Comparison of ENCODE assay signal across 18 cellular contexts in the genomic region with DNA sequence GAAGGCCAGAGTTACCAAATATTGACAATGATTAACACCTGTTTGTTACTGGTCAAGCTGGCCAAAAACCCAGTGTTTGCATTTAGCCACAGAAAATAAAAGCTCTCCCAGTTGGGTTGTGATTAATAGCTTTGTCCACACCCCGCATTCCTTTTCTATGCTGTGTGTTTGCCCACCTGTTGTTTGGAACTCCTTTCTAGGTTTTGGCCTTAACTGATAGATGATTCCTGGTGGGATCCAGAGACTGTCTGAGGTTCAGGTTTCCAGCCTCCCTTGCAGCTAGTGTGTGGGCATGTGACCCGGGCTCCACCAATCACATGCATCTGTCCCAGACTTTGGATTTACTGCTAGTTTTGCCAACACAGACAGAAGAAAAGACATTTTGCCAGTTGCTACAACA.
DNase-seq lines count a peak whose midpoint lies in the region; ATAC-seq, FAIRE-seq and TF ChIP-seq lines count a peak whose summit lies in the region.
"Had no signal": no experiment of that assay in that cellular context is flagged by ENCODE, and none has a peak within 500 bp of the region (broad histone marks: within the 10 kb centered on the region; RNA-seq: fewer than 3 reads in every experiment).

No MANE protein-coding gene starts in this region.

- H3K4me1 ChIP-seq in K562 (replicated peaks in 1 of 2; ENCODE audit: control insufficient read depth in 2 of 2, insufficient read depth in 2 of 2, low read length in 2 of 2): no peaks in the 10 kb centered on the region
- H3K4me1 ChIP-seq: lower lobe of right lung, uterus had no signal

- no peak for FAIRE-seq in K562 (lab: Jason Lieb, UNC)
- FAIRE-seq: HTR-8/SVneo had no signal

- H2AFZ ChIP-seq in K562 (ENCODE audit: low read depth, low read length): no peak overlapping the region

- in situ Hi-C loops in K562 (cut with MboI): no loop called here

- no peak overlapping the region for H3K4me3 ChIP-seq in K562
- H3K4me3 ChIP-seq: lower lobe of right lung, skin epidermis, uterus had no signal

- no peak for TF ChIP-seq POLR2A in K562 (conservative IDR thresholded peaks at IDR 0.05)

- no peaks in the 10 kb centered on the region for H3K9me1 ChIP-seq in K562 (ENCODE audit: control insufficient read depth, insufficient read depth, low read length)

- no peaks in the 10 kb centered on the region for H3K36me3 ChIP-seq in K562 (ENCODE audit: control insufficient read depth, insufficient read depth, low read length)
- H3K36me3 ChIP-seq: lower lobe of right lung, uterus had no signal

- CTCF ChIA-PET in K562 (lab: Yijun Ruan, JAX; ENCODE audit: low intra/inter-chr PET ratio): no interaction called here

- H3K79me2 ChIP-seq in K562 (ENCODE audit: control insufficient read depth, insufficient read depth, low read length): no peaks in the 10 kb centered on the region

- POLR2A ChIA-PET in K562 (lab: Yijun Ruan, JAX): no interaction called here

- H3K4me2 ChIP-seq in K562 (ENCODE audit: insufficient read depth, low read length): no peak overlapping the region

- H3K27me3 Mint-ChIP-seq in progenitor cell of endocrine pancreas: no peaks in the 10 kb centered on the region
- H3K27me3 Mint-ChIP-seq: central memory CD8-positive, alpha-beta T cell had no signal

- DNase-seq in HT1080 (ENCODE audit: low read depth) (peak; percentile 33), NCI-H2196 treated with DMSO at 0.1 percent for 48 hours (lab: John Stamatoyannopoulos, UW; ENCODE audit: unreplicated experiment) (peak; percentile 40), K562 (ENCODE audit: extremely low read depth in 1 of 4, low spot score in 3 of 4) (no peak), progenitor cell of endocrine pancreas (ENCODE audit: low spot score, unreplicated experiment) (no peak), omental fat pad (ENCODE audit: low spot score) (no peak)
- DNase-seq: activated CD4-positive, alpha-beta T cell treated with anti-CD3 and anti-CD28 coated beads, Interleukin-2, amount 50 U/mL, for 1 hour; activated CD8-positive, alpha-beta memory T cell treated with anti-CD3 and anti-CD28 coated beads, Interleukin-2, amount 50 U/mL, for 48 hours; activated gamma-delta T cell; lower lobe of right lung; NCI-H526; stimulated activated CD4-positive, alpha-beta T cell treated with anti-CD3 and anti-CD28 coated beads, Interleukin-2, amount 100 ng/mL, for 48 hours; SW 1271; uterus had no signal

- no peak for TF ChIP-seq EP300 in K562 (IDR thresholded peaks at IDR 0.05; ENCODE audit: low read length)

- peaks cover 28% of the 10 kb centered on the region for H3K36me3 Mint-ChIP-seq in progenitor cell of endocrine pancreas (ENCODE audit: insufficient read depth)

- H3K9ac ChIP-seq in K562 (ENCODE audit: insufficient read depth in 1 of 2, low read depth in 2 of 2, low read length in 2 of 2): no peak overlapping the region

- no peak overlapping the region for H3K4me3 Mint-ChIP-seq in progenitor cell of endocrine pancreas (ENCODE audit: low read depth)
- H3K4me3 Mint-ChIP-seq: central memory CD8-positive, alpha-beta T cell had no signal

- no peak overlapping the region for H3K27ac ChIP-seq in K562 (ENCODE audit: extremely low read depth, low read depth, low read length)
- H3K27ac ChIP-seq: lower lobe of right lung, skin epidermis, uterus had no signal

- H3K9me3 ChIP-seq in K562 (replicated peaks; ENCODE audit: control insufficient read depth, insufficient read depth, low read depth, low read length): no peaks in the 10 kb centered on the region
- H3K9me3 ChIP-seq: uterus had no signal

- WGBS in K562 (ENCODE audit: insufficient coverage, low coverage, missing lambda C conversion rate): 0% methylated on average over 2 of the region's 2 CpGs

- TF ChIP-seq CTCF in K562 (IDR thresholded peaks at IDR 0.05 in 2 of 3, conservative IDR thresholded peaks at IDR 0.05 in 1 of 3; ENCODE audit: insufficient read depth in 2 of 3, low read depth in 1 of 3, low read length in 3 of 3): no peak
- TF ChIP-seq CTCF in progenitor cell of endocrine pancreas (IDR thresholded peaks at IDR 0.05; ENCODE audit: unreplicated experiment): no peak
- no peak for TF ChIP-seq CTCF in omental fat pad (IDR thresholded peaks at IDR 0.05)

- ATAC-seq in K562 (no peak), omental fat pad (ENCODE audit: low FRiP score) (no peak), HG03432 (IDR thresholded peaks at IDR 0.05; ENCODE audit: unreplicated experiment) (no peak), GM18907 (IDR thresholded peaks at IDR 0.05; ENCODE audit: unreplicated experiment) (no peak)

- H3K4me1 Mint-ChIP-seq in progenitor cell of endocrine pancreas (ENCODE audit: low read depth): peaks cover 4% of the 10 kb centered on the region
- H3K4me1 Mint-ChIP-seq: central memory CD8-positive, alpha-beta T cell had no signal

- H4K20me1 ChIP-seq in K562 (replicated peaks; ENCODE audit: control insufficient read depth, insufficient read depth, low read length): no peaks in the 10 kb centered on the region

- no peaks in the 10 kb centered on the region for H3K27me3 ChIP-seq in K562 (ENCODE audit: control insufficient read depth in 2 of 2, insufficient read depth in 2 of 2, low read length in 2 of 2)
- H3K27me3 ChIP-seq: uterus had no signal

- peak overlapping the region; percentile 92 for H3K27ac Mint-ChIP-seq in progenitor cell of endocrine pancreas

- no peak for TF ChIP-seq RAD21 in K562 (CRISPR knock-in tag; conservative IDR thresholded peaks at IDR 0.05 in 1 of 2, IDR thresholded peaks at IDR 0.05 in 1 of 2)

- BruUV-seq in K562 (replicated peaks; lab: Mats Ljungman, UMichigan): no TSS peak

- intact Hi-C loops in K562 (cut with micrococcal nuclease): no loop called here

- H3K9me3 Mint-ChIP-seq in progenitor cell of endocrine pancreas (ENCODE audit: low read depth): peaks cover 30% of the 10 kb centered on the region
- H3K9me3 Mint-ChIP-seq: central memory CD8-positive, alpha-beta T cell had no signal

TF ChIP-seq in K562, 482 proteins besides CTCF, POLR2A, EP300 and RAD21:
- peak; percentile 53 for TF ChIP-seq NFYB (IDR thresholded peaks at IDR 0.05; ENCODE audit: extremely low read depth, insufficient read length)
- TF ChIP-seq ZNF143 (CRISPR knock-in tag; IDR thresholded peaks at IDR 0.05): no peak
- no peak for TF ChIP-seq POLR2H (tag; IDR thresholded peaks at IDR 0.05; ENCODE audit: low read depth)
- TF ChIP-seq, protein P1, sequence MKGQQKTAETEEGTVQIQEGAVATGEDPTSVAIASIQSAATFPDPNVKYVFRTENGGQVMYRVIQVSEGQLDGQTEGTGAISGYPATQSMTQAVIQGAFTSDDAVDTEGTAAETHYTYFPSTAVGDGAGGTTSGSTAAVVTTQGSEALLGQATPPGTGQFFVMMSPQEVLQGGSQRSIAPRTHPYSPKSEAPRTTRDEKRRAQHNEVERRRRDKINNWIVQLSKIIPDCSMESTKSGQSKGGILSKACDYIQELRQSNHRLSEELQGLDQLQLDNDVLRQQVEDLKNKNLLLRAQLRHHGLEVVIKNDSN (CRISPR knock-in tag; IDR thresholded peaks at IDR 0.05): peak; percentile 52
- TF ChIP-seq CAMTA2 (CRISPR knock-in tag; conservative IDR thresholded peaks at IDR 0.05): no peak
- TF ChIP-seq CCNT2 (IDR thresholded peaks at IDR 0.05; ENCODE audit: borderline replicate concordance, extremely low read depth, insufficient read length, low read depth, low read length): no peak
- TF ChIP-seq, protein P2, sequence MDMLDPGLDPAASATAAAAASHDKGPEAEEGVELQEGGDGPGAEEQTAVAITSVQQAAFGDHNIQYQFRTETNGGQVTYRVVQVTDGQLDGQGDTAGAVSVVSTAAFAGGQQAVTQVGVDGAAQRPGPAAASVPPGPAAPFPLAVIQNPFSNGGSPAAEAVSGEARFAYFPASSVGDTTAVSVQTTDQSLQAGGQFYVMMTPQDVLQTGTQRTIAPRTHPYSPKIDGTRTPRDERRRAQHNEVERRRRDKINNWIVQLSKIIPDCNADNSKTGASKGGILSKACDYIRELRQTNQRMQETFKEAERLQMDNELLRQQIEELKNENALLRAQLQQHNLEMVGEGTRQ (CRISPR knock-in tag; IDR thresholded peaks at IDR 0.05): peak; percentile 22; the same call in 1 of the 2 replicates
- TF ChIP-seq HMG20A (CRISPR knock-in tag; conservative IDR thresholded peaks at IDR 0.05): no peak
- TF ChIP-seq, protein P3, sequence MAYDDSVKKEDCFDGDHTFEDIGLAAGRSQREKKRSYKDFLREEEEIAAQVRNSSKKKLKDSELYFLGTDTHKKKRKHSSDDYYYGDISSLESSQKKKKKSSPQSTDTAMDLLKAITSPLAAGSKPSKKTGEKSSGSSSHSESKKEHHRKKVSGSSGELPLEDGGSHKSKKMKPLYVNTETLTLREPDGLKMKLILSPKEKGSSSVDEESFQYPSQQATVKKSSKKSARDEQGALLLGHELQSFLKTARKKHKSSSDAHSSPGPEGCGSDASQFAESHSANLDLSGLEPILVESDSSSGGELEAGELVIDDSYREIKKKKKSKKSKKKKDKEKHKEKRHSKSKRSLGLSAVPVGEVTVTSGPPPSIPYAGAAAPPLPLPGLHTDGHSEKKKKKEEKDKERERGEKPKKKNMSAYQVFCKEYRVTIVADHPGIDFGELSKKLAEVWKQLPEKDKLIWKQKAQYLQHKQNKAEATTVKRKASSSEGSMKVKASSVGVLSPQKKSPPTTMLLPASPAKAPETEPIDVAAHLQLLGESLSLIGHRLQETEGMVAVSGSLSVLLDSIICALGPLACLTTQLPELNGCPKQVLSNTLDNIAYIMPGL (CRISPR knock-in tag; IDR thresholded peaks at IDR 0.05): no peak

Comparison
In these comparisons a context has a peak if more than half of its experiments do, and no peak if none do; other contexts are left out.
1. DNase-seq: peak in HT1080 (single experiment) and NCI-H2196 treated with DMSO at 0.1 percent for 48 hours (single experiment); none in K562 (0 of 4), progenitor cell of endocrine pancreas (single experiment) and omental fat pad (single experiment).